In the genomic region with DNA sequence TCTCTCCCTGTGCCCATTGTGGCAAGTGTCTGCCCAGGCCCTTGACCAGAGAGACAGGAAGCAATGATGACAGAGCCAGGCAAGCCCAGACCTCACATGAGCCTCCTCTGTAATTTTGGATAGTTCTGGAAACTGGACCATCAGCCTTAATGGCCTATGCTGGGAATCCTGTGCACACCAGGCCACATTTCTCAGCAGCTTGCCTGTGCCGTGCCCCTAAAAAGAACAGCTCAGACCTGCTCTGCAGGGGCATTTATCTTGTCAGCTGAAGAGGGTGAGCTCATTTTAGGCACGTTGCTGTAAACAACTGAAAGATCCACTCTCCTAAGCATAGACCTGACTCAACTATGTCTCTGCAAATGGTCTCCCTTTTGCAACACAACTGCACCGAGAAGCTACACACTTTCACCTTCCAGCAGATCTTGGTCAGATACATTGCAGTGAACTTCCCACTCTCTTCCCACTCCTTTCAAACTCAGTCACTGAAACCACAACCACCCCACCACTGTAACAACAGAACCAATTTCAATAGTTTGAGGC, we compare ENCODE assay signal across 1 cellular context.
TF ChIP-seq lines count a peak whose summit lies in the region.

No MANE protein-coding gene starts in this region.

TF ChIP-seq in HepG2, 621 proteins besides CTCF, POLR2A, EP300 and RAD21 (continued from another document):
- TF ChIP-seq, protein P1, sequence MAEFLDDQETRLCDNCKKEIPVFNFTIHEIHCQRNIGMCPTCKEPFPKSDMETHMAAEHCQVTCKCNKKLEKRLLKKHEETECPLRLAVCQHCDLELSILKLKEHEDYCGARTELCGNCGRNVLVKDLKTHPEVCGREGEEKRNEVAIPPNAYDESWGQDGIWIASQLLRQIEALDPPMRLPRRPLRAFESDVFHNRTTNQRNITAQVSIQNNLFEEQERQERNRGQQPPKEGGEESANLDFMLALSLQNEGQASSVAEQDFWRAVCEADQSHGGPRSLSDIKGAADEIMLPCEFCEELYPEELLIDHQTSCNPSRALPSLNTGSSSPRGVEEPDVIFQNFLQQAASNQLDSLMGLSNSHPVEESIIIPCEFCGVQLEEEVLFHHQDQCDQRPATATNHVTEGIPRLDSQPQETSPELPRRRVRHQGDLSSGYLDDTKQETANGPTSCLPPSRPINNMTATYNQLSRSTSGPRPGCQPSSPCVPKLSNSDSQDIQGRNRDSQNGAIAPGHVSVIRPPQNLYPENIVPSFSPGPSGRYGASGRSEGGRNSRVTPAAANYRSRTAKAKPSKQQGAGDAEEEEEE (CRISPR knock-in tag; IDR thresholded peaks at IDR 0.05; ENCODE audit: borderline replicate concordance): no peak
- TF ChIP-seq, protein P2, sequence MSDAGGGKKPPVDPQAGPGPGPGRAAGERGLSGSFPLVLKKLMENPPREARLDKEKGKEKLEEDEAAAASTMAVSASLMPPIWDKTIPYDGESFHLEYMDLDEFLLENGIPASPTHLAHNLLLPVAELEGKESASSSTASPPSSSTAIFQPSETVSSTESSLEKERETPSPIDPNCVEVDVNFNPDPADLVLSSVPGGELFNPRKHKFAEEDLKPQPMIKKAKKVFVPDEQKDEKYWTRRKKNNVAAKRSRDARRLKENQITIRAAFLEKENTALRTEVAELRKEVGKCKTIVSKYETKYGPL (CRISPR knock-in tag; IDR thresholded peaks at IDR 0.05): no peak
- no peak for TF ChIP-seq HDAC2 (CRISPR knock-in tag; IDR thresholded peaks at IDR 0.05)
- no peak for TF ChIP-seq HDAC6 (IDR thresholded peaks at IDR 0.05; ENCODE audit: low read depth, low read length)
- TF ChIP-seq ZNF570 (CRISPR knock-in tag; IDR thresholded peaks at IDR 0.05; ENCODE audit: borderline replicate concordance): no peak
- no peak for TF ChIP-seq JUND (CRISPR knock-in tag; IDR thresholded peaks at IDR 0.05)
- no peak for TF ChIP-seq SKI (IDR thresholded peaks at IDR 0.05; ENCODE audit: partially characterized antibody)
- TF ChIP-seq, protein P3, sequence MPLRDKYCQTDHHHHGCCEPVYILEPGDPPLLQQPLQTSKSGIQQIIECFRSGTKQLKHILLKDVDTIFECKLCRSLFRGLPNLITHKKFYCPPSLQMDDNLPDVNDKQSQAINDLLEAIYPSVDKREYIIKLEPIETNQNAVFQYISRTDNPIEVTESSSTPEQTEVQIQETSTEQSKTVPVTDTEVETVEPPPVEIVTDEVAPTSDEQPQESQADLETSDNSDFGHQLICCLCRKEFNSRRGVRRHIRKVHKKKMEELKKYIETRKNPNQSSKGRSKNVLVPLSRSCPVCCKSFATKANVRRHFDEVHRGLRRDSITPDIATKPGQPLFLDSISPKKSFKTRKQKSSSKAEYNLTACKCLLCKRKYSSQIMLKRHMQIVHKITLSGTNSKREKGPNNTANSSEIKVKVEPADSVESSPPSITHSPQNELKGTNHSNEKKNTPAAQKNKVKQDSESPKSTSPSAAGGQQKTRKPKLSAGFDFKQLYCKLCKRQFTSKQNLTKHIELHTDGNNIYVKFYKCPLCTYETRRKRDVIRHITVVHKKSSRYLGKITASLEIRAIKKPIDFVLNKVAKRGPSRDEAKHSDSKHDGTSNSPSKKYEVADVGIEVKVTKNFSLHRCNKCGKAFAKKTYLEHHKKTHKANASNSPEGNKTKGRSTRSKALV (CRISPR knock-in tag; IDR thresholded peaks at IDR 0.05): no peak
- TF ChIP-seq, protein P4, sequence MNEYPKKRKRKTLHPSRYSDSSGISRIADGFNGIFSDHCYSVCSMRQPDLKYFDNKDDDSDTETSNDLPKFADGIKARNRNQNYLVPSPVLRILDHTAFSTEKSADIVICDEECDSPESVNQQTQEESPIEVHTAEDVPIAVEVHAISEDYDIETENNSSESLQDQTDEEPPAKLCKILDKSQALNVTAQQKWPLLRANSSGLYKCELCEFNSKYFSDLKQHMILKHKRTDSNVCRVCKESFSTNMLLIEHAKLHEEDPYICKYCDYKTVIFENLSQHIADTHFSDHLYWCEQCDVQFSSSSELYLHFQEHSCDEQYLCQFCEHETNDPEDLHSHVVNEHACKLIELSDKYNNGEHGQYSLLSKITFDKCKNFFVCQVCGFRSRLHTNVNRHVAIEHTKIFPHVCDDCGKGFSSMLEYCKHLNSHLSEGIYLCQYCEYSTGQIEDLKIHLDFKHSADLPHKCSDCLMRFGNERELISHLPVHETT (CRISPR knock-in tag; conservative IDR thresholded peaks at IDR 0.05): no peak
- TF ChIP-seq RNF2 (conservative IDR thresholded peaks at IDR 0.05; ENCODE audit: low read depth): no peak
